23 cellular contexts compared by ENCODE assay signal in the genomic region with DNA sequence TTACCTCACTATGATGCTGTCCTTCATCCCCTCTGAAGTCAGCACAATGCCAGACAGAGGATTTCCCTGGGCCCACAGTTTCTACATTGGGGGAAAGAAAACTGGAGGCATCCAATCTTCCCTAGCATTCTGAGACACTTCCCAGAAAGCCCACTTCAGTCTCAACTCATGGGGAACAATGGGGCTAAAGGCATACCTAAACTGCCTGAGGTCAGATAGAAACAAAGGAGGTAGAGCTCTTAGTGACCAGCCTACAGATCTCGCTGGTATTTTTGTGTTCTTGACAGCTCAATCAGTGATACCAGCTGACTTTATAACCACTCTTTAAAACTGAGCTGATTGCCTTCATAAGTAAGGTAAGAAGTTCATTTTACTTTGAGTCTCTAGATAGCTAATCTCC.
DNase-seq lines count a peak whose midpoint lies in the region; ATAC-seq, FAIRE-seq and TF ChIP-seq lines count a peak whose summit lies in the region.
"Had no signal": no experiment of that assay in that cellular context is flagged by ENCODE, and none has a peak within 500 bp of the region (broad histone marks: within the 10 kb centered on the region; RNA-seq: fewer than 3 reads in every experiment).

No MANE protein-coding gene starts in this region.

- H3K14ac ChIP-seq in H1 (ENCODE audit: insufficient read length): no peak overlapping the region

- H3K23me2 ChIP-seq in H1 (ENCODE audit: low read depth, low read length): no peaks in the 10 kb centered on the region

- no peak for TF ChIP-seq EP300 in H1 (IDR thresholded peaks at IDR 0.05; ENCODE audit: borderline replicate concordance in 1 of 2, low read depth in 2 of 2, low read length in 2 of 2)

- no peak overlapping the region for H3K56ac ChIP-seq in H1 (replicated peaks; ENCODE audit: insufficient read length, low read depth, low read length)

- POLR2A ChIA-PET in H1 (lab: Charles Lee; ENCODE audit: partially characterized antibody): no interaction called here

- H3K27ac ChIP-seq in cardiac muscle cell (peak overlapping the region; percentile 51), H1 (ENCODE audit: low read depth, low read length) (no peak overlapping the region), neural progenitor cell (peak overlapping the region; percentile 47)
- H3K27ac ChIP-seq: 22Rv1, BLaER1, C4-2B had no signal

- no peak overlapping the region for H3K18ac ChIP-seq in H1 (ENCODE audit: extremely low read depth, low read length)

- no peak overlapping the region for H2BK20ac ChIP-seq in H1 (ENCODE audit: low read length)

- H3K4me3 ChIP-seq in cardiac muscle cell: no peak overlapping the region
- no peak overlapping the region for H3K4me3 ChIP-seq in H1 (ENCODE audit: extremely low read depth in 1 of 4, insufficient read depth in 2 of 4, low read depth in 3 of 4, low read length in 4 of 4)
- H3K4me3 ChIP-seq in neural progenitor cell: no peak overlapping the region
- H3K4me3 ChIP-seq: BLaER1, GM12878 had no signal

- H3K27me3 Mint-ChIP-seq in neural progenitor cell (ENCODE audit: insufficient read depth, low read depth): no peaks in the 10 kb centered on the region
- no peaks in the 10 kb centered on the region for H3K27me3 Mint-ChIP-seq in activated T-helper 2 cell treated with anti-CD3 and anti-CD28 coated beads, Interferon-gamma antibody, Interleukin-2, Interleukin-4, amounts not matched to agents 10 μg/mL and 5 μg/mL and 100 μg/mL, durations not matched to agents 14 hours and 24 hours and 36 hours (ENCODE audit: low read depth)
- H3K27me3 Mint-ChIP-seq: B cell; CD4-positive, CD25-positive, alpha-beta regulatory T cell had no signal

- no peak overlapping the region for H4K5ac ChIP-seq in H1 (ENCODE audit: insufficient read length, low read depth, low read length)

- H3K27ac Mint-ChIP-seq in neural progenitor cell: no peak overlapping the region
- H3K27ac Mint-ChIP-seq in activated T-helper 2 cell treated with anti-CD3 and anti-CD28 coated beads, Interferon-gamma antibody, Interleukin-2, Interleukin-4, amounts not matched to agents 10 μg/mL and 5 μg/mL and 100 μg/mL, durations not matched to agents 14 hours and 24 hours and 36 hours: no peak overlapping the region
- H3K27ac Mint-ChIP-seq: B cell; CD4-positive, CD25-positive, alpha-beta regulatory T cell; CD8-positive, alpha-beta T cell had no signal

- H2BK5ac ChIP-seq in H1 (ENCODE audit: low read depth, low read length): no peak overlapping the region

- TF ChIP-seq CTCF in cardiac muscle cell (IDR thresholded peaks at IDR 0.05; ENCODE audit: low read depth, low read length) (no peak), H1 (IDR thresholded peaks at IDR 0.05; ENCODE audit: control extremely low read depth in 1 of 3, insufficient read depth in 1 of 3, low read depth in 1 of 3, low read length in 3 of 3) (no peak), neural progenitor cell (IDR thresholded peaks at IDR 0.05) (no peak)

- no peak for ATAC-seq in Right ventricle myocardium superior (ENCODE audit: poor library complexity)
- no peak for ATAC-seq in HG03378 (IDR thresholded peaks at IDR 0.05; ENCODE audit: unreplicated experiment)
- ATAC-seq in GM19397 (IDR thresholded peaks at IDR 0.05; ENCODE audit: unreplicated experiment): no peak
- no peak for ATAC-seq in left lobe of liver
- ATAC-seq: CD8-positive, alpha-beta T cell; GM12878 had no signal

- no peaks in the 10 kb centered on the region for H4K20me1 ChIP-seq in H1 (replicated peaks in 1 of 2; ENCODE audit: control insufficient read depth in 1 of 2, insufficient read depth in 2 of 2, low read length in 2 of 2)
- H4K20me1 ChIP-seq in neural progenitor cell (ENCODE audit: low read depth): no peaks in the 10 kb centered on the region
- H4K20me1 ChIP-seq: BLaER1 had no signal

- H4K91ac ChIP-seq in H1 (replicated peaks; ENCODE audit: insufficient read length, low read length): no peak overlapping the region

- CTCF ChIA-PET in H1 (lab: Charles Lee; ENCODE audit: partially characterized antibody): interaction anchor here (0.5 to 1.7 kb wide), 7 partner anchors 9 to 81 kb away, joined by 3 to 5 read pairs (median 3); no protein-coding TSS in a partner anchor

- FAIRE-seq in H1 (lab: Jason Lieb, UNC): no peak
- FAIRE-seq: A204.1, GM12878, GM19239 had no signal

- H3K27me3 ChIP-seq in cardiac muscle cell (no peaks in the 10 kb centered on the region), H1 (replicated peaks in 1 of 4; ENCODE audit: control insufficient read depth in 3 of 4, extremely low read depth in 1 of 4, insufficient read depth in 3 of 4, low read length in 3 of 4) (no peaks in the 10 kb centered on the region), neural progenitor cell (no peaks in the 10 kb centered on the region)
- H3K27me3 ChIP-seq: BLaER1 had no signal

- H3K23ac ChIP-seq in H1 (ENCODE audit: insufficient read length): no peak overlapping the region

- H3K79me2 ChIP-seq in H1 (ENCODE audit: control insufficient read depth in 1 of 2, insufficient read depth in 2 of 2, low read length in 2 of 2) (no peaks in the 10 kb centered on the region), neural progenitor cell (ENCODE audit: low read depth) (no peaks in the 10 kb centered on the region)

- H3K9ac ChIP-seq in H1 (replicated peaks in 1 of 4; ENCODE audit: extremely low read depth in 1 of 4, low read depth in 3 of 4, low read length in 3 of 4): no peak overlapping the region
- H3K9ac ChIP-seq in neural progenitor cell: no peak overlapping the region
- H3K9ac ChIP-seq: BLaER1 had no signal

- no peaks in the 10 kb centered on the region for H3K9me3 Mint-ChIP-seq in neural progenitor cell
- peaks cover 14% of the 10 kb centered on the region for H3K9me3 Mint-ChIP-seq in activated T-helper 2 cell treated with anti-CD3 and anti-CD28 coated beads, Interferon-gamma antibody, Interleukin-2, Interleukin-4, amounts not matched to agents 10 μg/mL and 5 μg/mL and 100 μg/mL, durations not matched to agents 14 hours and 24 hours and 36 hours

- WGBS in H1 (ENCODE audit: extremely low coverage in 1 of 2, insufficient coverage in 1 of 2, insufficient read length in 1 of 2, insufficient replicate concordance in 2 of 2, low coverage in 1 of 2, low lambda C conversion rate in 2 of 2, missing lambda C conversion rate in 1 of 2), 2 experiments: 82% methylated on average over 1 of the region's 1 CpG; no CpG with 5 or more reads in 1 of the 2 experiments

- H2AFZ ChIP-seq in H1 (ENCODE audit: low read length) (peak overlapping the region; percentile 27; the same call in 1 of the 2 replicates), neural progenitor cell (replicated peaks) (no peak overlapping the region)

- peaks cover 24% of the 10 kb centered on the region for H3K4me1 Mint-ChIP-seq in neural progenitor cell
- H3K4me1 Mint-ChIP-seq in activated T-helper 2 cell treated with anti-CD3 and anti-CD28 coated beads, Interferon-gamma antibody, Interleukin-2, Interleukin-4, amounts not matched to agents 10 μg/mL and 5 μg/mL and 100 μg/mL, durations not matched to agents 14 hours and 24 hours and 36 hours (ENCODE audit: low read depth): no peaks in the 10 kb centered on the region
- H3K4me1 Mint-ChIP-seq: B cell; CD4-positive, CD25-positive, alpha-beta regulatory T cell had no signal

- H3K9me3 ChIP-seq in cardiac muscle cell (ENCODE audit: low read depth) (no peaks in the 10 kb centered on the region), H1 (ENCODE audit: insufficient read depth in 2 of 2, low read depth in 1 of 2, low read length in 1 of 2) (no peaks in the 10 kb centered on the region), neural progenitor cell (ENCODE audit: low read depth) (no peaks in the 10 kb centered on the region)
- H3K9me3 ChIP-seq: Caco-2 had no signal

- H2BK15ac ChIP-seq in H1 (ENCODE audit: low read length): no peak overlapping the region

- no peak overlapping the region for H3K4ac ChIP-seq in H1 (replicated peaks; ENCODE audit: insufficient read length, low read depth, low read length)

- H3K4me1 ChIP-seq in cardiac muscle cell (ENCODE audit: low read depth) (peaks cover 10% of the 10 kb centered on the region), H1 (replicated peaks in 1 of 4; ENCODE audit: control insufficient read depth in 3 of 4, insufficient read depth in 4 of 4, low read length in 3 of 4) (peaks cover 0 to 3% (median 0%) of the 10 kb centered on the region in 4 experiments; a peak in 1 of 7 replicates), neural progenitor cell (peaks cover 12% of the 10 kb centered on the region)
- H3K4me1 ChIP-seq: BLaER1, Caco-2 had no signal

- no peak overlapping the region for H3K4me3 Mint-ChIP-seq in neural progenitor cell
- H3K4me3 Mint-ChIP-seq in activated T-helper 2 cell treated with anti-CD3 and anti-CD28 coated beads, Interferon-gamma antibody, Interleukin-2, Interleukin-4, amounts not matched to agents 10 μg/mL and 5 μg/mL and 100 μg/mL, durations not matched to agents 14 hours and 24 hours and 36 hours (ENCODE audit: low read depth): no peak overlapping the region
- H3K4me3 Mint-ChIP-seq: B cell; CD4-positive, CD25-positive, alpha-beta regulatory T cell; CD8-positive, alpha-beta T cell had no signal

- DNase-seq in cardiac muscle cell (ENCODE audit: low read depth in 1 of 2, low spot score in 1 of 2) (no peak), Right ventricle myocardium superior (no peak), H1 (ENCODE audit: low read depth in 1 of 2, low spot score in 2 of 2) (no peak), neural progenitor cell (ENCODE audit: low spot score) (peak; percentile 51), left lobe of liver (ENCODE audit: low spot score) (no peak)
- DNase-seq in activated T-helper 2 cell treated with anti-CD3 and anti-CD28 coated beads, Interferon-gamma antibody, Interleukin-2, Interleukin-4, amounts not matched to agents 10 μg/mL and 5 μg/mL and 100 μg/mL, durations not matched to agents 14 hours and 24 hours and 36 hours (ENCODE audit: low spot score): no peak
- DNase-seq: Caco-2; CD4-positive, CD25-positive, alpha-beta regulatory T cell; CD8-positive, alpha-beta T cell; DND-41; GDM1; GOT3; H7; HCEC 1CT had no signal

- TF ChIP-seq RAD21 in H1 (IDR thresholded peaks at IDR 0.05 in 1 of 2, conservative IDR thresholded peaks at IDR 0.05 in 1 of 2; ENCODE audit: low read depth in 2 of 2, low read length in 2 of 2): no peak

- peaks cover 11% of the 10 kb centered on the region for H3F3A ChIP-seq in neural progenitor cell (ENCODE audit: low read depth)

- no peaks in the 10 kb centered on the region for H3K79me1 ChIP-seq in H1 (ENCODE audit: low read depth, low read length)

- TF ChIP-seq POLR2A in H1 (IDR thresholded peaks at IDR 0.05; ENCODE audit: control extremely low read depth in 1 of 2, low read depth in 2 of 2, low read length in 2 of 2): no peak

- no peaks in the 10 kb centered on the region for H3K36me3 ChIP-seq in cardiac muscle cell
- no peaks in the 10 kb centered on the region for H3K36me3 ChIP-seq in H1 (ENCODE audit: control insufficient read depth in 2 of 4, insufficient read depth in 4 of 4, low read length in 3 of 4)
- H3K36me3 ChIP-seq in neural progenitor cell: no peaks in the 10 kb centered on the region
- H3K36me3 ChIP-seq: BLaER1 had no signal

- H4K8ac ChIP-seq in H1 (ENCODE audit: extremely low read depth, insufficient read depth, low read length): no peak overlapping the region

- no peaks in the 10 kb centered on the region for H3K36me3 Mint-ChIP-seq in neural progenitor cell
- no peaks in the 10 kb centered on the region for H3K36me3 Mint-ChIP-seq in activated T-helper 2 cell treated with anti-CD3 and anti-CD28 coated beads, Interferon-gamma antibody, Interleukin-2, Interleukin-4, amounts not matched to agents 10 μg/mL and 5 μg/mL and 100 μg/mL, durations not matched to agents 14 hours and 24 hours and 36 hours (ENCODE audit: low read depth)
- H3K36me3 Mint-ChIP-seq: CD4-positive, CD25-positive, alpha-beta regulatory T cell; CD8-positive, alpha-beta T cell had no signal

- H2BK12ac ChIP-seq in H1 (ENCODE audit: low read depth, low read length): no peak overlapping the region

- intact Hi-C loops in Right ventricle myocardium superior (cut with DNase I): no loop called here
- intact Hi-C loops in activated T-helper 2 cell treated with anti-CD3 and anti-CD28 coated beads, Interferon-gamma antibody, Interleukin-2, Interleukin-4, amounts not matched to agents 10 μg/mL and 5 μg/mL and 100 μg/mL, durations not matched to agents 14 hours and 24 hours and 36 hours (cut with micrococcal nuclease): no loop called here

- H2BK120ac ChIP-seq in H1 (replicated peaks; ENCODE audit: low read depth, low read length): no peak overlapping the region

- no peak overlapping the region for H3K4me2 ChIP-seq in H1 (ENCODE audit: insufficient read depth in 1 of 2, low read depth in 2 of 2, low read length in 2 of 2)
- H3K4me2 ChIP-seq in neural progenitor cell: peak overlapping the region; percentile 29
- H3K4me2 ChIP-seq: BLaER1 had no signal

- no peak overlapping the region for H2AK5ac ChIP-seq in H1 (ENCODE audit: low read depth, low read length)
